9 cellular contexts compared by ENCODE assay signal in genomic region chrX:69222103-69223090, GRCh38. TPM values are rescaled to one million over a fixed set of nuclear protein-coding genes. Genes with fewer than 3 reads are reported as not detected.
DNase-seq lines count a peak whose midpoint lies in the region; ATAC-seq, FAIRE-seq and TF ChIP-seq lines count a peak whose summit lies in the region.
"Had no signal": no experiment of that assay in that cellular context is flagged by ENCODE, and none has a peak within 500 bp of the region (broad histone marks: within the 10 kb centered on the region; RNA-seq: fewer than 3 reads in every experiment).

No MANE protein-coding gene starts in this region.

- no peak overlapping the region for H3K4me3 ChIP-seq in endothelial cell of umbilical vein (replicated peaks in 1 of 3; ENCODE audit: insufficient read depth in 1 of 3, low read depth in 1 of 3, low read length in 3 of 3)

- TF ChIP-seq POLR2A in endothelial cell of umbilical vein (IDR thresholded peaks at IDR 0.05; ENCODE audit: low read depth, low read length): no peak

- TF ChIP-seq CTCF in endothelial cell of umbilical vein (IDR thresholded peaks at IDR 0.05; ENCODE audit: extremely low read depth in 1 of 2, insufficient read depth in 1 of 2, low read depth in 1 of 2, low read length in 2 of 2) (peak; percentile 61 to 76), mesothelial cell of epicardium (IDR thresholded peaks at IDR 0.05; ENCODE audit: unreplicated experiment) (peak; percentile 73)

- H4K20me1 ChIP-seq in endothelial cell of umbilical vein (replicated peaks; ENCODE audit: control insufficient read depth, extremely low read depth, insufficient read depth, low read length): no peaks in the 10 kb centered on the region

- no peak overlapping the region for H3K27ac ChIP-seq in endothelial cell of umbilical vein (ENCODE audit: insufficient read depth, low read depth, low read length)

- H3K9me3 ChIP-seq in endothelial cell of umbilical vein (replicated peaks; ENCODE audit: control insufficient read depth, insufficient read depth, low read length): no peaks in the 10 kb centered on the region

- H3K4me3 Mint-ChIP-seq in mesothelial cell of epicardium: no peak overlapping the region

- H3K27ac Mint-ChIP-seq in mesothelial cell of epicardium: no peak overlapping the region

- ATAC-seq in HG02885 (IDR thresholded peaks at IDR 0.05; ENCODE audit: poor library complexity, unreplicated experiment) (peak; percentile 83), GM18873 (IDR thresholded peaks at IDR 0.05; ENCODE audit: low FRiP score, unreplicated experiment) (no peak)

- no peaks in the 10 kb centered on the region for H3K27me3 Mint-ChIP-seq in mesothelial cell of epicardium (ENCODE audit: low read depth)

- H3K9ac ChIP-seq in endothelial cell of umbilical vein (replicated peaks; ENCODE audit: extremely low read depth, insufficient read depth, low read length): no peak overlapping the region

- H3K27me3 ChIP-seq in endothelial cell of umbilical vein (ENCODE audit: control insufficient read depth in 2 of 2, insufficient read depth in 2 of 2, low read length in 2 of 2): no peaks in the 10 kb centered on the region

- dilution Hi-C loops in endothelial cell of umbilical vein (cut with MboI; ENCODE audit: extremely low pct_ligation_motif_present, low sequenced_read_pairs): no loop called here

- H3K36me3 Mint-ChIP-seq in mesothelial cell of epicardium: no peaks in the 10 kb centered on the region

- CTCF ChIA-PET in endothelial cell of umbilical vein (lab: Charles Lee): interaction anchor here (0.6 to 7.1 kb wide), 18 partner anchors 9 to 489 kb away, joined by 3 to 144 read pairs (median 4); partner anchors contain the start of gene EFNB1

- no peaks in the 10 kb centered on the region for H3K36me3 ChIP-seq in endothelial cell of umbilical vein (ENCODE audit: control insufficient read depth in 2 of 2, extremely low read depth in 1 of 2, insufficient read depth in 2 of 2, low read length in 2 of 2)

- peaks cover 7% of the 10 kb centered on the region for H3K9me3 Mint-ChIP-seq in mesothelial cell of epicardium

- H3K4me1 ChIP-seq in endothelial cell of umbilical vein (ENCODE audit: control insufficient read depth, extremely low read depth, insufficient read depth, low read length): no peaks in the 10 kb centered on the region

- H3K9me1 ChIP-seq in endothelial cell of umbilical vein (replicated peaks; ENCODE audit: control insufficient read depth, extremely low read depth, insufficient read depth, low read length): no peaks in the 10 kb centered on the region

- peak; percentile 62 for DNase-seq in EL
- peak; percentile 68 for DNase-seq in NCI-H748 (lab: John Stamatoyannopoulos, UW; ENCODE audit: unreplicated experiment)
- peak; percentile 27 to 43 for DNase-seq in activated CD8-positive, alpha-beta memory T cell treated with anti-CD3 and anti-CD28 coated beads for 4 hours (ENCODE audit: low read depth in 2 of 2)
- peak; percentile 39 for DNase-seq in endothelial cell of umbilical vein (ENCODE audit: low read depth, low spot score)
- DNase-seq in mesothelial cell of epicardium (ENCODE audit: low spot score in 2 of 2, unreplicated experiment in 2 of 2): peak; percentile 56 to 85
- DNase-seq in stimulated activated CD8-positive, alpha-beta memory T cell treated with anti-CD3 and anti-CD28 coated beads, Interleukin-4, amount 100 ng/mL, for 1 hour (ENCODE audit: low read depth in 2 of 2, low spot score in 1 of 2): peak; percentile 34 to 49

- BruUV-seq in endothelial cell of umbilical vein (replicated peaks; lab: Mats Ljungman, UMichigan): no TSS peak

- POLR2A ChIA-PET in endothelial cell of umbilical vein (lab: Charles Lee): interaction anchor here (1.9 kb wide), 1 partner anchor 394 kb away, joined by 6 read pairs; the partner anchor contains the start of gene EFNB1

- peaks cover 5% of the 10 kb centered on the region for H3K4me1 Mint-ChIP-seq in mesothelial cell of epicardium

- no peak overlapping the region for H3K4me2 ChIP-seq in endothelial cell of umbilical vein (ENCODE audit: insufficient read depth, low read length)

- H2AFZ ChIP-seq in endothelial cell of umbilical vein (ENCODE audit: low read depth, low read length): no peak overlapping the region

- peak; percentile 35 for FAIRE-seq in endothelial cell of umbilical vein (lab: Jason Lieb, UNC)
- FAIRE-seq: islet of Langerhans had no signal

- intact Hi-C loops in endothelial cell of umbilical vein (cut with micrococcal nuclease): loop anchor here (1.0 to 10.0 kb wide), 7 partner anchors 62 to 489 kb away; no protein-coding TSS in a partner anchor

- no peaks in the 10 kb centered on the region for H3K79me2 ChIP-seq in endothelial cell of umbilical vein (ENCODE audit: control insufficient read depth, insufficient read depth, low read length)

TF ChIP-seq in endothelial cell of umbilical vein, 7 proteins besides CTCF, POLR2A, EP300 and RAD21:
- TF ChIP-seq POLR2AphosphoS5 (IDR thresholded peaks at IDR 0.05; ENCODE audit: insufficient read depth, low read depth, low read length) (no peak), JUN (IDR thresholded peaks at IDR 0.05; ENCODE audit: borderline replicate concordance, insufficient read depth, insufficient read length, low read depth) (no peak), EZH2 (IDR thresholded peaks at IDR 0.05; ENCODE audit: borderline replicate concordance, low read depth, low read length, severe bottlenecking) (no peak), MYC (IDR thresholded peaks at IDR 0.05; ENCODE audit: low read depth, low read length) (no peak), FOS (IDR thresholded peaks at IDR 0.05; ENCODE audit: borderline replicate concordance, insufficient read depth, low read length) (no peak), GATA2 (IDR thresholded peaks at IDR 0.05; ENCODE audit: insufficient read depth, insufficient read length, low read depth, low read length) (no peak), MAX (IDR thresholded peaks at IDR 0.05; ENCODE audit: insufficient read depth, insufficient read length) (no peak)

RNA-seq across cellular contexts. Expression of gene PJA1, which starts 57.1 kb away (rescaled TPM):
- total RNA-seq in endothelial cell of umbilical vein: 14.6 and 16.1 TPM in 2 replicates
- polyA plus RNA-seq in endothelial cell of umbilical vein: 7.4 and 8.2 TPM in 2 replicates
- 9.3 and 10.6 TPM in 2 replicates for polyA plus RNA-seq in endothelial cell of umbilical vein (2011; cell fraction: cytosol; rRNA removed)
- 7.3 and 7.9 TPM in 2 replicates for polyA plus RNA-seq in endothelial cell of umbilical vein (2011; cell fraction: nucleus; rRNA removed)
- polyA plus RNA-seq in endothelial cell of umbilical vein (2012): 18.1 and 19.2 TPM in 2 replicates
- polyA minus RNA-seq in endothelial cell of umbilical vein: 9.4 and 13.3 TPM in 2 replicates
- 2.8 TPM for polyA minus RNA-seq in endothelial cell of umbilical vein (2011; cell fraction: cytosol; rRNA and poly(A)+ RNA removed)
- polyA minus RNA-seq in endothelial cell of umbilical vein (2011; cell fraction: nucleus; rRNA and poly(A)+ RNA removed): 2.1 and 2.9 TPM in 2 replicates
- 34.8 to 37.5 TPM (median 37.2 TPM) in 3 replicates for total RNA-seq in mesothelial cell of epicardium
